8 cellular contexts compared by ENCODE assay signal in the genomic region with DNA sequence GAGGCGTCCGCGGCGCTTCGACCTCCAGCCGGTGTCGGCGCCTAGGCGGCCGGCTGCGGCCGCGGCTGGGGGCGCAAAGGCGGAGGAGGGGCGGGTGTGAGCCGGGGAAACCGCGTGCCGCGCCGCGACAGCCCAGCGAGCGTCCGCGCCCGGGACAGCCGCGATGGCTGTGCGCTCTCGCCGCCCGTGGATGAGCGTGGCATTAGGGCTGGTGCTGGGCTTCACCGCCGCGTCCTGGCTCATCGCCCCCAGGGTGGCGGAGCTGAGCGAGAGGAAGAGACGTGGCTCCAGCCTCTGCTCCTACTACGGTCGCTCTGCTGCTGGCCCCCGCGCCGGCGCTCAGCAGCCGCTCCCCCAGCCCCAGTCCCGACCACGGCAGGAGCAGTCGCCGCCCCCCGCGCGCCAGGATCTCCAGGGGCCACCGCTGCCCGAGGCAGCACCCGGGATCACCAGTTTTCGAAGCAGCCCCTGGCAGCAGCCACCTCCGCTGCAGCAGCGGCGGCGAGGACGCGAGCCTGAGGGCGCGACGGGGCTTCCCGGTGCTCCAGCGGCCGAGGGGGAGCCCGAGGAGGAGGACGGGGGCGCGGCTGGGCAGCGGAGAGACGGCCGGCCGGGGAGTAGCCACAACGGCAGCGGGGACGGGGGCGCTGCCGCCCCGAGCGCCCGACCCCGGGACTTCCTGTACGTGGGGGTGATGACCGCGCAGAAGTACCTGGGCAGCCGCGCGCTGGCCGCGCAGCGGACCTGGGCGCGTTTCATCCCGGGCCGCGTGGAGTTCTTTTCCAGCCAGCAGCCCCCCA. TPM values are rescaled to one million over a fixed set of nuclear protein-coding genes. Genes with fewer than 3 reads are reported as not detected.
A peak's percentile ranks its signal among the peaks of the same experiment; 100 is the strongest.
DNase-seq lines count a peak whose midpoint lies in the region; ATAC-seq and TF ChIP-seq lines count a peak whose summit lies in the region.

No MANE protein-coding gene starts in this region.

- H3K9me3 Mint-ChIP-seq in endothelial cell (ENCODE audit: unreplicated experiment), result peaks cover 4% of the 10 kb centered on the region

- H3K27ac ChIP-seq in PC-9, result no peak overlapping the region
- H3K27ac ChIP-seq in mucosa of rectum (ENCODE audit: low read depth in 2 of 2, low read length in 2 of 2), result no peak overlapping the region
- H3K27ac ChIP-seq in aorta (ENCODE audit: low read depth in 1 of 2, low read length in 2 of 2), result peak overlapping the region; percentile 86

- H2AFZ ChIP-seq in PC-9, result peak overlapping the region; percentile 90

- ATAC-seq in GM18502 (IDR thresholded peaks at IDR 0.05; ENCODE audit: poor library complexity, unreplicated experiment) (peak; percentile 45), aorta (ENCODE audit: low FRiP score) (peak; percentile 40)

- H3K27me3 ChIP-seq in PC-9 (ENCODE audit: insufficient read depth, low read depth), result peaks cover 26% of the 10 kb centered on the region
- peaks cover 12 to 23% of the 10 kb centered on the region in 2 donors for H3K27me3 ChIP-seq in mucosa of rectum (ENCODE audit: control insufficient read depth in 2 of 2, insufficient read depth in 2 of 2, low read length in 2 of 2)
- H3K27me3 ChIP-seq in aorta (ENCODE audit: control insufficient read depth in 1 of 2, insufficient read depth in 2 of 2, low read length in 1 of 2), result no peaks in the 10 kb centered on the region

- no peaks in the 10 kb centered on the region for H3K9me2 ChIP-seq in PC-9 (ENCODE audit: insufficient read depth)

- CTCF ChIA-PET in PC-9 (lab: Charles Lee), result no interaction called here

- H3K27me3 Mint-ChIP-seq in endothelial cell (ENCODE audit: unreplicated experiment), result peaks cover 10% of the 10 kb centered on the region

- peak overlapping the region; percentile 68 for H3K4me3 ChIP-seq in PC-9
- peak overlapping the region; percentile 67 to 68 for H3K4me3 ChIP-seq in mucosa of rectum (ENCODE audit: low read length in 2 of 2)
- H3K4me3 ChIP-seq in aorta (ENCODE audit: low read length in 2 of 2), result peak overlapping the region; percentile 84 to 95

- peaks cover 22% of the 10 kb centered on the region for H3K4me1 Mint-ChIP-seq in endothelial cell (ENCODE audit: unreplicated experiment)

- BruUV-seq in PC-9 (replicated peaks; lab: Mats Ljungman, UMichigan), result no TSS peak

- peak overlapping the region; percentile 98 for H3K4me2 ChIP-seq in PC-9

- H3K36me3 ChIP-seq in PC-9 (ENCODE audit: low read depth), result no peaks in the 10 kb centered on the region
- H3K36me3 ChIP-seq in mucosa of rectum (ENCODE audit: control insufficient read depth in 2 of 2, insufficient read depth in 2 of 2, low read length in 2 of 2), result no peaks in the 10 kb centered on the region
- H3K36me3 ChIP-seq in aorta (ENCODE audit: control insufficient read depth in 1 of 2, insufficient read depth in 2 of 2, low read length in 1 of 2), result peaks cover 0 to 2% of the 10 kb centered on the region in 2 donors

- WGBS in aorta, 2 donors, result 0% methylated on average over 82 to 103 of the region's 103 CpGs

- peak overlapping the region; percentile 24 to 57 for H3K9ac ChIP-seq in mucosa of rectum (ENCODE audit: low read depth in 1 of 2, low read length in 2 of 2)

- no peaks in the 10 kb centered on the region for H3K4me1 ChIP-seq in PC-9 (replicated peaks; ENCODE audit: insufficient read depth)
- H3K4me1 ChIP-seq in mucosa of rectum (ENCODE audit: control insufficient read depth in 2 of 2, insufficient read depth in 2 of 2, low read length in 2 of 2), result peaks cover 7 to 15% of the 10 kb centered on the region in 2 donors
- H3K4me1 ChIP-seq in aorta (ENCODE audit: control insufficient read depth in 1 of 2, insufficient read depth in 2 of 2, low read length in 2 of 2), result no peaks in the 10 kb centered on the region

- H3K27ac Mint-ChIP-seq in endothelial cell (ENCODE audit: unreplicated experiment), result no peak overlapping the region

- no peaks in the 10 kb centered on the region for H3K79me2 ChIP-seq in PC-9 (ENCODE audit: low read depth)

- H3K9me3 ChIP-seq in PC-9 (ENCODE audit: insufficient read depth, low read depth) (no peaks in the 10 kb centered on the region), mucosa of rectum (ENCODE audit: control insufficient read depth in 2 of 2, low read length in 2 of 2) (no peaks in the 10 kb centered on the region), aorta (ENCODE audit: control insufficient read depth, low read length) (no peaks in the 10 kb centered on the region)

- peak overlapping the region; percentile 99 for H3K4me3 Mint-ChIP-seq in endothelial cell (ENCODE audit: unreplicated experiment)

- peaks cover 7% of the 10 kb centered on the region for H3K36me3 Mint-ChIP-seq in endothelial cell (ENCODE audit: low read depth, unreplicated experiment)

- DNase-seq in HCEC 1CT (peak; percentile 37), PC-9 (peak in 1 of 2 experiments; percentile 13), endothelial cell (ENCODE audit: low spot score) (peak; percentile 37), aorta (peak; percentile 64 to 81), GOT3 (lab: John Stamatoyannopoulos, UW) (no peak), NCI-H1436 treated with DMSO at 0.1 percent for 48 hours (lab: John Stamatoyannopoulos, UW) (no peak)

- TF ChIP-seq CTCF in PC-9 (conservative IDR thresholded peaks at IDR 0.05) (no peak), endothelial cell (IDR thresholded peaks at IDR 0.05; ENCODE audit: unreplicated experiment) (no peak)

- POLR2A ChIA-PET in PC-9 (lab: Charles Lee; ENCODE audit: unreplicated experiment), result interaction anchor here (0.6 kb wide), 1 partner anchor 1006 kb away, joined by 8 read pairs; no protein-coding TSS in a partner anchor

- intact Hi-C loops in PC-9 (cut with micrococcal nuclease; ENCODE audit: unreplicated experiment) (loop anchor here (5.0 to 10.0 kb wide), 3 partner anchors 810 to 1207 kb away; no protein-coding TSS in a partner anchor), aorta (cut with DNase I) (loop anchor here (5.0 to 10.0 kb wide), 10 partner anchors 57 to 1510 kb away; partner anchors contain the start of gene LYRM7 (in 1 of the 2))

- H3F3A ChIP-seq in PC-9 (ENCODE audit: insufficient read depth, low read depth), result no peaks in the 10 kb centered on the region

- H4K20me1 ChIP-seq in PC-9 (ENCODE audit: insufficient read depth), result no peaks in the 10 kb centered on the region

RNA-seq across cellular contexts. Expression of gene CHSY3, which starts 0.6 kb away (rescaled TPM):
- 0.17 and 0.33 TPM in 2 replicates for total RNA-seq in PC-9 (2021)
- total RNA-seq in endothelial cell (ENCODE audit: unreplicated experiment), result 21.2 TPM
- 10 to 100 TPM; 19.5 to 32.5 TPM for total RNA-seq in aorta
- polyA plus RNA-seq in aorta, result 10 to 100 TPM in 1 of 2 donors, 1 to 10 TPM in 1; 3.5 to 10.1 TPM

Comparison
In these comparisons a context has a peak if more than half of its experiments do, and no peak if none do; other contexts are left out.
1. DNase-seq: peak in HCEC 1CT (single experiment), endothelial cell (single experiment) and aorta (2 of 2); none in GOT3 (single experiment) and NCI-H1436 treated with DMSO at 0.1 percent for 48 hours (single experiment).
2. H3K27ac ChIP-seq: peak in aorta (2 of 2); none in PC-9 (single experiment) and mucosa of rectum (0 of 2).
3. RNA of gene CHSY3, which starts 0.6 kb away (total RNA-seq): 19.5 to 32.5 TPM in aorta and 21.2 TPM in endothelial cell (single experiment); 0.17 to 0.33 TPM in PC-9; every median in the first group is over 10 times any median in the second.
4. Peak in every context shown above with its lines, with median percentiles within 50 percentile points of each other: H3K4me3 ChIP-seq.